29 cellular contexts compared by ENCODE assay signal in genomic region chr4:86558799-86559198, GRCh38. TPM values are rescaled to one million over a fixed set of nuclear protein-coding genes. Genes with fewer than 3 reads are reported as not detected.
A peak's percentile ranks its signal among the peaks of the same experiment; 100 is the strongest.
DNase-seq lines count a peak whose midpoint lies in the region; ATAC-seq and TF ChIP-seq lines count a peak whose summit lies in the region.
"Had no signal": no experiment of that assay in that cellular context is flagged by ENCODE, and none has a peak within 500 bp of the region (broad histone marks: within the 10 kb centered on the region; RNA-seq: fewer than 3 reads in every experiment).

No MANE protein-coding gene starts in this region.

- intact Hi-C loops in stomach (cut with DNase I; ENCODE audit: low total_unique reads) = no loop called here
- intact Hi-C loops in activated CD8-positive, alpha-beta T cell treated with anti-CD3 and anti-CD28 coated beads for 36 hours (cut with micrococcal nuclease) = no loop called here

- no peaks in the 10 kb centered on the region for H3K27me3 ChIP-seq in stomach
- H3K27me3 ChIP-seq: gastrocnemius medialis, thyroid gland had no signal

- no peak overlapping the region for H3K4me3 Mint-ChIP-seq in type B pancreatic cell
- no peak overlapping the region for H3K4me3 Mint-ChIP-seq in activated naive CD8-positive, alpha-beta T cell treated with anti-CD3 and anti-CD28 coated beads, Interleukin-2, amount 50 U/mL, for 24 hours
- H3K4me3 Mint-ChIP-seq in activated CD8-positive, alpha-beta T cell treated with anti-CD3 and anti-CD28 coated beads for 36 hours = no peak overlapping the region
- H3K4me3 Mint-ChIP-seq: activated CD4-positive, alpha-beta T cell treated with anti-CD3 and anti-CD28 coated beads for 36 hours; activated T-cell treated with anti-CD3 and anti-CD28 coated beads, Interleukin-2, amount 50 U/mL, for 24 hours; CD4-positive, CD25-positive, alpha-beta regulatory T cell; GM23338; IgD-negative memory B cell; naive thymus-derived CD4-positive, alpha-beta T cell; stimulated activated naive CD8-positive, alpha-beta T cell treated with anti-CD3 and anti-CD28 coated beads, Interleukin-15, amount 100 ng/mL, for 72 hours had no signal

- no peaks in the 10 kb centered on the region for H3K9me3 ChIP-seq in stomach
- H3K9me3 ChIP-seq: gastrocnemius medialis, thyroid gland had no signal

- POLR2A ChIA-PET in RWPE1 (lab: Yijun Ruan, JAX; ENCODE audit: low non-redundant PET) = no interaction called here
- POLR2A ChIA-PET in activated CD8-positive, alpha-beta T cell treated with anti-CD3 and anti-CD28 coated beads for 36 hours (lab: Charles Lee) = no interaction called here

- TF ChIP-seq CTCF in RWPE1 (conservative IDR thresholded peaks at IDR 0.05; ENCODE audit: low read depth) = no peak
- TF ChIP-seq CTCF in fibroblast of mammary gland (conservative IDR thresholded peaks at IDR 0.05; ENCODE audit: control insufficient read depth, insufficient read depth, low read depth, low read length) = no peak
- TF ChIP-seq CTCF in type B pancreatic cell (conservative IDR thresholded peaks at IDR 0.05) = no peak
- no peak for TF ChIP-seq CTCF in stomach (IDR thresholded peaks at IDR 0.05)
- no peak for TF ChIP-seq CTCF in activated CD8-positive, alpha-beta T cell treated with anti-CD3 and anti-CD28 coated beads for 36 hours (IDR thresholded peaks at IDR 0.05)

- H3K36me3 Mint-ChIP-seq in type B pancreatic cell = no peaks in the 10 kb centered on the region
- no peaks in the 10 kb centered on the region for H3K36me3 Mint-ChIP-seq in activated naive CD8-positive, alpha-beta T cell treated with anti-CD3 and anti-CD28 coated beads, Interleukin-2, amount 50 U/mL, for 24 hours (ENCODE audit: low read depth)
- no peaks in the 10 kb centered on the region for H3K36me3 Mint-ChIP-seq in activated CD8-positive, alpha-beta T cell treated with anti-CD3 and anti-CD28 coated beads for 36 hours (ENCODE audit: low read depth)
- H3K36me3 Mint-ChIP-seq: CD4-positive, CD25-positive, alpha-beta regulatory T cell; IgD-negative memory B cell; naive thymus-derived CD4-positive, alpha-beta T cell had no signal

- CTCF ChIA-PET in RWPE1 (lab: Yijun Ruan, JAX) = interaction anchor here (0.8 kb wide), 1 partner anchor 286 kb away, joined by 9 read pairs; no protein-coding TSS in a partner anchor
- CTCF ChIA-PET in activated CD8-positive, alpha-beta T cell treated with anti-CD3 and anti-CD28 coated beads for 36 hours (lab: Charles Lee) = no interaction called here

- no peaks in the 10 kb centered on the region for H3K9me3 Mint-ChIP-seq in type B pancreatic cell
- H3K9me3 Mint-ChIP-seq in activated naive CD8-positive, alpha-beta T cell treated with anti-CD3 and anti-CD28 coated beads, Interleukin-2, amount 50 U/mL, for 24 hours = no peaks in the 10 kb centered on the region
- no peaks in the 10 kb centered on the region for H3K9me3 Mint-ChIP-seq in activated CD8-positive, alpha-beta T cell treated with anti-CD3 and anti-CD28 coated beads for 36 hours
- H3K9me3 Mint-ChIP-seq: activated T-cell treated with anti-CD3 and anti-CD28 coated beads, Interleukin-2, amount 50 U/mL, for 24 hours; GM23338; IgD-negative memory B cell; stimulated activated naive CD8-positive, alpha-beta T cell treated with anti-CD3 and anti-CD28 coated beads, Interleukin-15, amount 100 ng/mL, for 72 hours had no signal

- H3K4me1 Mint-ChIP-seq in type B pancreatic cell (ENCODE audit: unreplicated experiment) = peaks cover 22% of the 10 kb centered on the region
- H3K4me1 Mint-ChIP-seq in activated naive CD8-positive, alpha-beta T cell treated with anti-CD3 and anti-CD28 coated beads, Interleukin-2, amount 50 U/mL, for 24 hours = peaks cover 2% of the 10 kb centered on the region
- no peaks in the 10 kb centered on the region for H3K4me1 Mint-ChIP-seq in activated CD8-positive, alpha-beta T cell treated with anti-CD3 and anti-CD28 coated beads for 36 hours (ENCODE audit: low read depth)
- H3K4me1 Mint-ChIP-seq: stimulated activated naive CD8-positive, alpha-beta T cell treated with anti-CD3 and anti-CD28 coated beads, Interleukin-15, amount 100 ng/mL, for 72 hours had no signal

- H3K4me3 ChIP-seq in fibroblast of mammary gland (ENCODE audit: control insufficient read depth, low read depth, low read length) = no peak overlapping the region
- H3K4me3 ChIP-seq in stomach = no peak overlapping the region
- H3K4me3 ChIP-seq: gastrocnemius medialis, GM23338, thyroid gland had no signal

- H3K4me1 ChIP-seq in stomach = peaks cover 0 to 23% (median 8%) of the 10 kb centered on the region in 4 donors
- H3K4me1 ChIP-seq: gastrocnemius medialis had no signal

- TF ChIP-seq POLR2A in stomach (IDR thresholded peaks at IDR 0.05) = no peak

- peaks cover 3% of the 10 kb centered on the region for H3K27me3 Mint-ChIP-seq in type B pancreatic cell
- H3K27me3 Mint-ChIP-seq in activated naive CD8-positive, alpha-beta T cell treated with anti-CD3 and anti-CD28 coated beads, Interleukin-2, amount 50 U/mL, for 24 hours = no peaks in the 10 kb centered on the region
- H3K27me3 Mint-ChIP-seq in activated CD8-positive, alpha-beta T cell treated with anti-CD3 and anti-CD28 coated beads for 36 hours = peaks cover 6% of the 10 kb centered on the region
- H3K27me3 Mint-ChIP-seq: activated T-cell treated with anti-CD3 and anti-CD28 coated beads, Interleukin-2, amount 50 U/mL, for 24 hours; stimulated activated naive CD8-positive, alpha-beta T cell treated with anti-CD3 and anti-CD28 coated beads, Interleukin-15, amount 100 ng/mL, for 72 hours had no signal

- H3K27ac ChIP-seq in RWPE1 (no peak overlapping the region), stomach (no peak overlapping the region)
- H3K27ac ChIP-seq: gastrocnemius medialis, thyroid gland had no signal

- H3K36me3 ChIP-seq in stomach = no peaks in the 10 kb centered on the region
- H3K36me3 ChIP-seq: gastrocnemius medialis, thyroid gland had no signal

- ATAC-seq in activated naive CD8-positive, alpha-beta T cell treated with anti-CD3 and anti-CD28 coated beads, Interleukin-2, amount 50 U/mL, for 24 hours = no peak
- no peak for ATAC-seq in activated CD8-positive, alpha-beta T cell treated with anti-CD3 and anti-CD28 coated beads for 36 hours
- ATAC-seq: activated CD4-positive, alpha-beta T cell treated with anti-CD3 and anti-CD28 coated beads for 36 hours; gastrocnemius medialis; GM23338; left ventricle myocardium superior; naive thymus-derived CD4-positive, alpha-beta T cell; Right ventricle myocardium inferior; stimulated activated naive CD8-positive, alpha-beta T cell treated with anti-CD3 and anti-CD28 coated beads, Interleukin-15, amount 100 ng/mL, for 72 hours had no signal

- DNase-seq in NOMO-1 (lab: John Stamatoyannopoulos, UW; ENCODE audit: unreplicated experiment in 2 of 2) (peak; percentile 12 to 50), NOMO-1 treated with dmso at 0.1 percent for 144 hours (lab: John Stamatoyannopoulos, UW; ENCODE audit: unreplicated experiment) (no peak), RWPE1 (ENCODE audit: low spot score) (peak; percentile 80), fibroblast of mammary gland (ENCODE audit: low read depth) (peak; percentile 28), type B pancreatic cell (ENCODE audit: extremely low spot score, unreplicated experiment) (no peak), stomach (no peak)
- DNase-seq in activated naive CD8-positive, alpha-beta T cell treated with anti-CD3 and anti-CD28 coated beads, Interleukin-2, amount 50 U/mL, for 24 hours = no peak
- no peak for DNase-seq in activated CD8-positive, alpha-beta T cell treated with anti-CD3 and anti-CD28 coated beads for 36 hours
- DNase-seq: 8988T; activated CD4-positive, alpha-beta T cell treated with anti-CD3 and anti-CD28 coated beads for 36 hours; activated CD8-positive, alpha-beta memory T cell treated with anti-CD3 and anti-CD28 coated beads for 24 hours; activated T-cell treated with anti-CD3 and anti-CD28 coated beads, Interleukin-2, amount 50 U/mL, for 24 hours; CD4-positive, CD25-positive, alpha-beta regulatory T cell; effector CD4-positive, alpha-beta T cell; gastrocnemius medialis; left ventricle myocardium superior; midbrain; naive thymus-derived CD4-positive, alpha-beta T cell; NCI-H1092 treated with DMSO at 0.1 percent for 48 hours; NCI-H1930; NCI-H2227 treated with DMSO at 0.1 percent for 48 hours; NCI-H82; OCI-M1; stimulated activated naive CD8-positive, alpha-beta T cell treated with anti-CD3 and anti-CD28 coated beads, Interleukin-15, amount 100 ng/mL, for 72 hours; thyroid gland had no signal

- H3K27ac Mint-ChIP-seq in type B pancreatic cell = peak overlapping the region; percentile 24
- H3K27ac Mint-ChIP-seq in activated naive CD8-positive, alpha-beta T cell treated with anti-CD3 and anti-CD28 coated beads, Interleukin-2, amount 50 U/mL, for 24 hours = no peak overlapping the region
- H3K27ac Mint-ChIP-seq in activated CD8-positive, alpha-beta T cell treated with anti-CD3 and anti-CD28 coated beads for 36 hours = no peak overlapping the region
- H3K27ac Mint-ChIP-seq: activated CD4-positive, alpha-beta T cell treated with anti-CD3 and anti-CD28 coated beads for 36 hours; activated T-cell treated with anti-CD3 and anti-CD28 coated beads, Interleukin-2, amount 50 U/mL, for 24 hours; CD4-positive, CD25-positive, alpha-beta regulatory T cell; GM23338; IgD-negative memory B cell; naive thymus-derived CD4-positive, alpha-beta T cell; progenitor cell of endocrine pancreas; stimulated activated naive CD8-positive, alpha-beta T cell treated with anti-CD3 and anti-CD28 coated beads, Interleukin-15, amount 100 ng/mL, for 72 hours had no signal

- WGBS in stomach, 5 donors = 82 to 97% (median 93%) methylated on average over 1 of the region's 1 CpG

- TF ChIP-seq EP300 in stomach (IDR thresholded peaks at IDR 0.05) = no peak

RNA-seq across cellular contexts. Expression of gene PTPN13, which starts 35.3 kb away (rescaled TPM):
- total RNA-seq in type B pancreatic cell (ENCODE audit: low replicate concordance) (69.0 and 79.1 TPM in 2 replicates), stomach (10 to 100 TPM in 3 of 5 donors, 1 to 10 TPM in 2; 2.3 to 38.6 (median 12.9) TPM)
- polyA plus RNA-seq in stomach = 1 to 10 TPM; 2.9 to 7.6 (median 3.1) TPM
- total RNA-seq in activated CD8-positive, alpha-beta T cell treated with anti-CD3 and anti-CD28 coated beads for 36 hours = under 1 TPM; 0.27 to 0.38 TPM
- polyA plus RNA-seq: IgD-negative memory B cell; naive thymus-derived CD4-positive, alpha-beta T cell had no signal

Comparison
In these comparisons a context has a peak if more than half of its experiments do, and no peak if none do; other contexts are left out.
1. DNase-seq: peak in NOMO-1 (2 of 2), RWPE1 (single experiment) and fibroblast of mammary gland (single experiment); none in NOMO-1 treated with dmso at 0.1 percent for 144 hours (single experiment), type B pancreatic cell (single experiment), activated naive CD8-positive, alpha-beta T cell treated with anti-CD3 and anti-CD28 coated beads, Interleukin-2, amount 50 U/mL, for 24 hours (single experiment), stomach (single experiment) and activated CD8-positive, alpha-beta T cell treated with anti-CD3 and anti-CD28 coated beads for 36 hours (single experiment).